Comparison of ENCODE assay signal across 8 cellular contexts in the genomic region with DNA sequence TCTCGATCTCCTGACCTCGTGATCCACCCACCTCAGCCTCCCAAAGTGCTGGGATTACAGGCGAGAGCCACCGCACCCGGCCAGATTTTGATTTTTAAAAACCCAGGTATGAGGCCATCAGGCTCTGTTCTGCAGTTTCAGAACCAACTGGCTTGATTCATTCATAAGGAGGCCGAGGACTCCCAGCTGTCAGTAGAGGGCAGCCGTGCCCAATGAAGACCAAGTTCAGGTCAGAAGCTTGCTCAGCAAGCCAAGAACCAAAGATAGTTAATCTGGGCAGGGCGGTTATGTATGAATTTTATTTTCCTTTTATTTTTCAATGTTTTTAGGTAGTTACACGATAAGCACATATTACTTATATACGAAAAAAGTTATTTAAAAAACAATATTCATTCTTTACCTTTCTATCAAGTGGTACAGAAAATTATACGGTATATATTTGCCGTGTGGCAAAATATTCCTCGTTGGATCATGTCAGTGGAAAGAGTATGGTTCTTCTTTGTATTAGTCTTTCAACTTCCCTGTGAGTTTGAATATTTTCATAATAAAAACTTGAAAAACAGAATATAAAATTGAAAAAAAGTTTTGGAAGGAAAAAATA. TPM values are rescaled to one million over a fixed set of nuclear protein-coding genes. Genes with fewer than 3 reads are reported as not detected.
DNase-seq lines count a peak whose midpoint lies in the region; ATAC-seq and TF ChIP-seq lines count a peak whose summit lies in the region.

No MANE protein-coding gene starts in this region.

- H3K4me1 ChIP-seq in HEK293 (ENCODE audit: control insufficient read depth, insufficient read depth, low read length), result no peaks in the 10 kb centered on the region

- POLR2A ChIA-PET in HEK293 (lab: Yijun Ruan, JAX), result no interaction called here

- no peaks in the 10 kb centered on the region for H3K9me3 Mint-ChIP-seq in naive B cell

- H3K9me3 ChIP-seq in HEK293 (ENCODE audit: control insufficient read depth, insufficient read depth, low read depth, low read length), result no peaks in the 10 kb centered on the region

- ATAC-seq in naive B cell (ENCODE audit: low read depth in 2 of 2) (peak; percentile 78 to 93), HG03432 (IDR thresholded peaks at IDR 0.05; ENCODE audit: unreplicated experiment) (no peak)

- peak overlapping the region in 2 of 6 donors; percentile 53 to 79 for H3K27ac Mint-ChIP-seq in naive B cell

- peak; percentile 49 for TF ChIP-seq CTCF in HEK293 (tag by site-specific recombination; IDR thresholded peaks at IDR 0.05)
- TF ChIP-seq CTCF in epithelial cell of proximal tubule (conservative IDR thresholded peaks at IDR 0.05; ENCODE audit: low read depth, low read length), result peak; percentile 90

- H3K4me3 ChIP-seq in HEK293 (ENCODE audit: low read depth, low read length) (no peak overlapping the region), epithelial cell of proximal tubule (ENCODE audit: low read depth, low read length) (no peak overlapping the region)

- CTCF ChIA-PET in HEK293 (lab: Yijun Ruan, JAX), result interaction anchor here (0.6 to 5.5 kb wide), 9 partner anchors 10 to 375 kb away, joined by 3 to 26 read pairs (median 3); no protein-coding TSS in a partner anchor

- H3K36me3 Mint-ChIP-seq in naive B cell, result no peaks in the 10 kb centered on the region

- peaks cover 0 to 5% of the 10 kb centered on the region in 2 experiments; a peak in 2 of 3 replicates for H3K36me3 ChIP-seq in HEK293 (ENCODE audit: control insufficient read depth in 2 of 2, insufficient read depth in 1 of 2, low read length in 2 of 2)

- no peak overlapping the region for H3K4me3 Mint-ChIP-seq in naive B cell

- peak; percentile 89 for DNase-seq in GM03348 (ENCODE audit: low spot score)
- peak; percentile 66 for DNase-seq in NCI-H69 (lab: John Stamatoyannopoulos, UW)
- DNase-seq in activated CD8-positive, alpha-beta memory T cell treated with anti-CD3 and anti-CD28 coated beads, Interleukin-2, amount 50 U/mL, for 4 hours, result peak; percentile 77
- no peak for DNase-seq in epithelial cell of proximal tubule (ENCODE audit: low read depth)
- DNase-seq in naive B cell, result peak; percentile 63
- DNase-seq in stimulated activated naive CD4-positive, alpha-beta T cell (lab: John Stamatoyannopoulos, UW), result peak; percentile 41 to 75 (median 62)

- H3K27me3 Mint-ChIP-seq in naive B cell, result no peaks in the 10 kb centered on the region

- peaks cover 20 to 33% (median 23%) of the 10 kb centered on the region in 3 donors for H3K4me1 Mint-ChIP-seq in naive B cell

- no peak overlapping the region for H3K27ac ChIP-seq in HEK293 (ENCODE audit: extremely low read depth, low read depth, low read length)

TF ChIP-seq in HEK293, 187 proteins besides CTCF, POLR2A, EP300 and RAD21:
- no peak for TF ChIP-seq ZNF707 (tag by site-specific recombination; IDR thresholded peaks at IDR 0.05)
- no peak for TF ChIP-seq ZNF184 (tag by site-specific recombination; IDR thresholded peaks at IDR 0.05)
- no peak for TF ChIP-seq ZNF214 (tag by site-specific recombination; IDR thresholded peaks at IDR 0.05; ENCODE audit: borderline replicate concordance)
- TF ChIP-seq ZNF629 (tag by site-specific recombination; IDR thresholded peaks at IDR 0.05), result no peak
- TF ChIP-seq ZNF660 (tag by site-specific recombination; IDR thresholded peaks at IDR 0.05), result peak; percentile 48
- TF ChIP-seq ZNF654 (tag by site-specific recombination; IDR thresholded peaks at IDR 0.05; ENCODE audit: low read depth), result peak; percentile 78

RNA-seq across cellular contexts. Expression of gene MGAT1, which starts 18.0 kb away (rescaled TPM):
- 71.7 and 79.6 TPM in 2 replicates for total RNA-seq in epithelial cell of proximal tubule
- polyA plus RNA-seq in naive B cell (ENCODE audit: low read depth in 6 of 6), result 100 to 1,000 TPM in 2 of 6 donors, 10 to 100 TPM in 4; 71.9 to 121 (median 84.2) TPM

RNA-seq across cellular contexts. Expression of gene OR2Y1, which starts 44.7 kb away (rescaled TPM):
- total RNA-seq in epithelial cell of proximal tubule, result not detected in 2 replicates
- polyA plus RNA-seq in naive B cell (ENCODE audit: low read depth in 6 of 6), result not detected
